In the genomic region with DNA sequence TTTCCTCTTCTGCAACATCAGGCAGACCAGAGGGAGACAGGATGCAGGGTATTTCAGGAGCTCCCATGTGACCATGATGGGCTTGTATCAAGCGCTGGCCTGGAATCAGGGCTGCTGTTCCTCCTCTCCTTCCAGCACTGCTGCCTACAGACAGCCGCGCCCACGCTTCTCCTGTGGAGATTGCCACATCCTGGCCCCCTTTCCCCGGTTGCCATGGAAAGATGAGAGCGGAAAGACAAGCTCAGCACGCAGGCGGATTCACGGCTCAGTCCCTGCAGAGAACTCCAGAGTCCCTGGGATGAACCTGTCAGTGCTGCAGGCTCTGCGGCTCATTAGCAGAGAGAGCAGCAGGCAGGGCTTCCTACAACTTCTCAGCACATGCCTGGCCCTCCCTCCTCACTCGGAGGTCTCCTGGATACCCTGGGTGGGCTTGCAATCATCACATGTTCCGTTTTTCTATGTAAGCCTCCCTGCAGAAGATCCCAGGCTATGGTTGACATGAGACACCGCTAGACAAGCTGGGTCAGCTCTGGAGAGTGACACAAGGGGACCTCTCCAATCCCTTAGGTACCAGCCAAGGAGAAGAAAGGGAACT, we compare ENCODE assay signal across 21 cellular contexts.
A peak's percentile ranks its signal among the peaks of the same experiment; 100 is the strongest.
DNase-seq lines count a peak whose midpoint lies in the region; TF ChIP-seq lines count a peak whose summit lies in the region.
"Had no signal": no experiment of that assay in that cellular context is flagged by ENCODE, and none has a peak within 500 bp of the region (broad histone marks: within the 10 kb centered on the region; RNA-seq: fewer than 3 reads in every experiment).

No MANE protein-coding gene starts in this region.

- no peaks in the 10 kb centered on the region for H3K27me3 Mint-ChIP-seq in endodermal cell (ENCODE audit: insufficient read depth)

- TF ChIP-seq CTCF in endodermal cell (conservative IDR thresholded peaks at IDR 0.05), result no peak
- TF ChIP-seq CTCF in tibial nerve (IDR thresholded peaks at IDR 0.05), result no peak
- TF ChIP-seq CTCF in MM.1S (IDR thresholded peaks at IDR 0.05; ENCODE audit: low read length), result no peak

- H3K4me3 ChIP-seq in BLaER1 (no peak overlapping the region), endodermal cell (ENCODE audit: low read length) (no peak overlapping the region), tibial nerve (no peak overlapping the region), MM.1S (ENCODE audit: low read length) (no peak overlapping the region)
- H3K4me3 ChIP-seq: gastroesophageal sphincter, thoracic aorta had no signal

- H3K36me3 Mint-ChIP-seq in endodermal cell (ENCODE audit: low read depth), result no peaks in the 10 kb centered on the region

- no peaks in the 10 kb centered on the region for H3K9me2 ChIP-seq in MM.1S (replicated peaks; ENCODE audit: insufficient read depth, low read length)

- H3K4me1 ChIP-seq in BLaER1, result peaks cover 34% of the 10 kb centered on the region
- no peaks in the 10 kb centered on the region for H3K4me1 ChIP-seq in endodermal cell (ENCODE audit: control insufficient read depth, insufficient read depth, low read length)
- H3K4me1 ChIP-seq in tibial nerve, result no peaks in the 10 kb centered on the region
- no peaks in the 10 kb centered on the region for H3K4me1 ChIP-seq in MM.1S (ENCODE audit: low read length)
- H3K4me1 ChIP-seq: gastroesophageal sphincter had no signal

- H3K36me3 ChIP-seq in BLaER1, result no peaks in the 10 kb centered on the region
- H3K36me3 ChIP-seq in endodermal cell (ENCODE audit: control insufficient read depth, insufficient read depth, low read length), result no peaks in the 10 kb centered on the region
- no peaks in the 10 kb centered on the region for H3K36me3 ChIP-seq in tibial nerve
- no peaks in the 10 kb centered on the region for H3K36me3 ChIP-seq in MM.1S (replicated peaks; ENCODE audit: insufficient read depth, low read length)
- H3K36me3 ChIP-seq: gastroesophageal sphincter, thoracic aorta had no signal

- H3F3A ChIP-seq in MM.1S (ENCODE audit: insufficient read depth, low read length), result no peaks in the 10 kb centered on the region

- H3K79me2 ChIP-seq in MM.1S (ENCODE audit: low read length), result no peaks in the 10 kb centered on the region

- peak overlapping the region; percentile 36 for H3K4me2 ChIP-seq in BLaER1
- H3K4me2 ChIP-seq in MM.1S (ENCODE audit: low read depth, low read length), result no peak overlapping the region

- 71 to 89% methylated on average over 11 to 13 of the region's 13 CpGs for WGBS in endodermal cell (ENCODE audit: insufficient coverage in 1 of 2, insufficient read length in 1 of 2), 2 experiments
- 58 to 64% methylated on average over 13 of the region's 13 CpGs for WGBS in tibial nerve, 2 donors

- H3K9ac ChIP-seq in BLaER1, result no peak overlapping the region
- no peak overlapping the region for H3K9ac ChIP-seq in endodermal cell (ENCODE audit: extremely low read depth, low read length, poor library complexity, severe bottlenecking)
- no peak overlapping the region for H3K9ac ChIP-seq in MM.1S (ENCODE audit: low read length)

- DNase-seq in NCI-H1694 (lab: John Stamatoyannopoulos, UW), result peak; percentile 35
- DNase-seq in endodermal cell, result peak; percentile 43
- peak in 44 of 56 donors; percentile 17 to 93 (median 69) for DNase-seq in nucleus accumbens (lab: John Stamatoyannopoulos, UW)
- DNase-seq in tibial nerve (ENCODE audit: low spot score in 2 of 2), result no peak
- no peak for DNase-seq in LoVo (ENCODE audit: low spot score)
- no peak for DNase-seq in MM.1S
- DNase-seq in DMS153 treated with DMSO at 0.1 percent for 48 hours (lab: John Stamatoyannopoulos, UW; ENCODE audit: unreplicated experiment), result no peak
- DNase-seq: activated CD8-positive, alpha-beta T cell treated with anti-CD3 and anti-CD28 coated beads, Interleukin-2, amount 10 ng/mL, durations not matched to agents 7 days and 5 days; activated effector memory CD4-positive, alpha-beta T cell treated with Interleukin-2 at 50 U/mL for 16 hours; amniotic stem cell; cortex of kidney; HCEC 1CT; NCI-H187; NCI-H82; stimulated activated CD4-positive, alpha-beta T cell treated with anti-CD3 and anti-CD28 coated beads, Interleukin-4, amount 100 ng/mL, for 4 hours had no signal

- no peak overlapping the region for H2AFZ ChIP-seq in MM.1S (ENCODE audit: low read length)

- H3K4me3 Mint-ChIP-seq in endodermal cell, result no peak overlapping the region
- H3K4me3 Mint-ChIP-seq: activated CD8-positive, alpha-beta T cell treated with anti-CD3 and anti-CD28 coated beads, Interleukin-2, amount 10 ng/mL, durations not matched to agents 7 days and 5 days; B cell; nephron had no signal

- no peak for TF ChIP-seq EP300 in tibial nerve (IDR thresholded peaks at IDR 0.05)

- H3K27ac ChIP-seq in BLaER1, result no peak overlapping the region
- H3K27ac ChIP-seq in endodermal cell (ENCODE audit: low read depth, low read length), result peak overlapping the region; percentile 24
- no peak overlapping the region for H3K27ac ChIP-seq in tibial nerve
- no peak overlapping the region for H3K27ac ChIP-seq in MM.1S (ENCODE audit: low read length)
- H3K27ac ChIP-seq: epithelial cell of prostate, gastroesophageal sphincter, thoracic aorta had no signal

- H3K9me3 ChIP-seq in BLaER1 (no peaks in the 10 kb centered on the region), endodermal cell (ENCODE audit: control insufficient read depth, low read length) (no peaks in the 10 kb centered on the region), tibial nerve (peaks cover 0 to 12% (median 0%) of the 10 kb centered on the region in 4 donors), MM.1S (replicated peaks; ENCODE audit: insufficient read depth, low read length) (no peaks in the 10 kb centered on the region)
- H3K9me3 ChIP-seq: thoracic aorta had no signal

- H4K20me1 ChIP-seq in BLaER1 (no peaks in the 10 kb centered on the region), MM.1S (ENCODE audit: insufficient read depth, low read length) (no peaks in the 10 kb centered on the region)

- no peaks in the 10 kb centered on the region for H3K9me3 Mint-ChIP-seq in endodermal cell

- no peak for TF ChIP-seq POLR2A in tibial nerve (IDR thresholded peaks at IDR 0.05)

- peaks cover 2% of the 10 kb centered on the region for H3K4me1 Mint-ChIP-seq in endodermal cell
- H3K4me1 Mint-ChIP-seq: B cell had no signal

- H3K27ac Mint-ChIP-seq in endodermal cell, result no peak overlapping the region
- H3K27ac Mint-ChIP-seq: activated CD8-positive, alpha-beta T cell treated with anti-CD3 and anti-CD28 coated beads, Interleukin-2, amount 10 ng/mL, durations not matched to agents 7 days and 5 days; B cell; nephron had no signal

- H3K27me3 ChIP-seq in BLaER1 (no peaks in the 10 kb centered on the region), endodermal cell (ENCODE audit: control insufficient read depth, insufficient read depth, low read length, poor library complexity, severe bottlenecking) (no peaks in the 10 kb centered on the region), tibial nerve (no peaks in the 10 kb centered on the region), MM.1S (replicated peaks; ENCODE audit: insufficient read depth, low read length) (no peaks in the 10 kb centered on the region)
- H3K27me3 ChIP-seq: gastroesophageal sphincter had no signal

Comparison
In these comparisons a context has a peak if more than half of its experiments do, and no peak if none do; other contexts are left out.
1. DNase-seq: peak in NCI-H1694 (single experiment), endodermal cell (single experiment) and nucleus accumbens (44 of 56); none in tibial nerve (0 of 2), LoVo (single experiment), MM.1S (single experiment) and DMS153 treated with DMSO at 0.1 percent for 48 hours (single experiment).